ENCODE assay signal across 25 cellular contexts in the genomic region with DNA sequence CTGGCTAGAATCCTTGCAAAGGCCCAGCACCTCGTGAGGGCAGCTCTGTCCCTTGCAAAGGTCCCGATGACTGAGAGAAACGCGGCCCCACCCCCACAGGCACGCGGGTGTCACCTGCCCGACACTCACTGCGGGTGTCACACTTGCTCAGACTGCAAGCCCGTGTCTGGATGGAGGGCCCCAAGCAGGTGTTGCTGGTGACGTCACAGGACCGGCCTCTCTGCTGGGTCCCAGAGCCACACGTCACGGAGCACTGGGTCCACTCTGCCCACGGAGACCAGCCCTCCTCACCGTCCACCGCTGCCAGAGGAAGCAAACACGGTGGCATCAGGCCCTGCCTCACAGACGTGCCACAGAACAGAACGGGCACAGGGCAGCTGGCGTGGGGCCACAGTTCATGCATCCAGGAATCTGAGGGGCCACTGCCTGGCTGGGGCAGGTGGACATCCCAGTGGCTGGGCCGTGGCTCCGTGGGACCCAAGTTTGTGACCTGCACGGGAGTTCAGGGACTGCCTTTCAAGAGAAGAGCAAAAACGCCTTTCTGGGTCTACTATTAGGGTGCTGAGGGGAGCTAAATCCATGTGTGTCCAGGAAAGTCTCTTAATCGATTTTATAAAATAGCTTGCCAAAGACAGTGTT. TPM values are rescaled to one million over a fixed set of nuclear protein-coding genes. Genes with fewer than 3 reads are reported as not detected.
"Had no signal": no experiment of that assay in that cellular context is flagged by ENCODE, and none has a peak within 500 bp of the region (broad histone marks: within the 10 kb centered on the region; RNA-seq: fewer than 3 reads in every experiment).

No MANE protein-coding gene starts in this region.

- H3K4me2 ChIP-seq: neural progenitor cell had no signal

- H2AFZ ChIP-seq: neural progenitor cell had no signal

- H3K9me3 ChIP-seq: ovary, psoas muscle, right atrium auricular region, tibial nerve had no signal

- H3K27ac Mint-ChIP-seq: activated naive CD4-positive, alpha-beta T cell treated with anti-CD3 and anti-CD28 coated beads, Interleukin-2, amount 50 U/mL, for 24 hours; brain; naive thymus-derived CD8-positive, alpha-beta T cell; neural progenitor cell; stimulated activated naive CD8-positive, alpha-beta T cell treated with anti-CD3 and anti-CD28 coated beads, Interleukin-15, Interleukin-2, amounts not matched to agents 100 ng/mL and 50 ng/mL, for 24 hours; WTC11 had no signal

- H3K27me3 ChIP-seq: neural progenitor cell, ovary, right atrium auricular region, tibial nerve had no signal

- DNase-seq: activated CD8-positive, alpha-beta memory T cell treated with anti-CD3 and anti-CD28 coated beads, Interleukin-2, amount 50 U/mL, for 48 hours; activated T-cell treated with anti-CD3 and anti-CD28 coated beads, Interleukin-2, amount 50 U/mL, for 4 hours; anterior cingulate cortex; caudate nucleus; dermis blood vessel endothelial cell; effector CD8-positive, alpha-beta T cell; foreskin melanocyte; naive thymus-derived CD8-positive, alpha-beta T cell; psoas muscle; stimulated activated CD4-positive, alpha-beta T cell treated with anti-CD3 and anti-CD28 coated beads, Interleukin-12 subunit alpha, Interleukin-12 subunit beta, amount 100 ng/mL, for 4 hours; stimulated activated CD4-positive, alpha-beta T cell treated with anti-CD3 and anti-CD28 coated beads, Interleukin-1b, Interleukin-23, amount 100 ng/mL, for 48 hours; substantia nigra; T-helper 9 cell had no signal

- H3K4me1 ChIP-seq: psoas muscle, right atrium auricular region, tibial nerve had no signal

- H3K4me1 Mint-ChIP-seq: activated naive CD4-positive, alpha-beta T cell treated with anti-CD3 and anti-CD28 coated beads, Interleukin-2, amount 50 U/mL, for 24 hours; naive thymus-derived CD8-positive, alpha-beta T cell; neural progenitor cell; WTC11 had no signal

- H3K4me3 Mint-ChIP-seq: activated naive CD4-positive, alpha-beta T cell treated with anti-CD3 and anti-CD28 coated beads, Interleukin-2, amount 50 U/mL, for 24 hours; activated T-cell treated with anti-CD3 and anti-CD28 coated beads, Interleukin-2, amount 50 U/mL, for 4 hours; brain; naive thymus-derived CD8-positive, alpha-beta T cell; neural progenitor cell; stimulated activated naive CD8-positive, alpha-beta T cell treated with anti-CD3 and anti-CD28 coated beads, Interleukin-15, Interleukin-2, amounts not matched to agents 100 ng/mL and 50 ng/mL, for 24 hours; WTC11 had no signal

- H3K9ac ChIP-seq: neural progenitor cell had no signal

- H3K4me3 ChIP-seq: lung, neural progenitor cell, ovary, psoas muscle, right atrium auricular region, tibial nerve had no signal

- H3K27me3 Mint-ChIP-seq: brain; stimulated activated naive CD8-positive, alpha-beta T cell treated with anti-CD3 and anti-CD28 coated beads, Interleukin-15, Interleukin-2, amounts not matched to agents 100 ng/mL and 50 ng/mL, for 24 hours had no signal

- H3K36me3 ChIP-seq: neural progenitor cell, ovary had no signal

- ATAC-seq: activated T-cell treated with anti-CD3 and anti-CD28 coated beads, Interleukin-2, amount 50 U/mL, for 4 hours; left lobe of liver; naive thymus-derived CD8-positive, alpha-beta T cell; psoas muscle; WTC11 had no signal

- H3K27ac ChIP-seq: neural progenitor cell, ovary, psoas muscle, right atrium auricular region had no signal

- H3K36me3 Mint-ChIP-seq: activated naive CD4-positive, alpha-beta T cell treated with anti-CD3 and anti-CD28 coated beads, Interleukin-2, amount 50 U/mL, for 24 hours had no signal

RNA-seq across cellular contexts. Expression of a gene that starts 16.0 kb away (rescaled TPM):
- total RNA-seq: activated CD8-positive, alpha-beta memory T cell treated with anti-CD3 and anti-CD28 coated beads for 36 hours; naive thymus-derived CD8-positive, alpha-beta T cell; T-helper 1 cell treated with Interleukin-12 subunit alpha and Interleukin-12 subunit beta and Interleukin-4 antibody, amounts not matched to agents 30 ng/mL and 1 ng/mL, for 36 hours had no signal
